ENCODE assay signal across 24 cellular contexts in the genomic region with DNA sequence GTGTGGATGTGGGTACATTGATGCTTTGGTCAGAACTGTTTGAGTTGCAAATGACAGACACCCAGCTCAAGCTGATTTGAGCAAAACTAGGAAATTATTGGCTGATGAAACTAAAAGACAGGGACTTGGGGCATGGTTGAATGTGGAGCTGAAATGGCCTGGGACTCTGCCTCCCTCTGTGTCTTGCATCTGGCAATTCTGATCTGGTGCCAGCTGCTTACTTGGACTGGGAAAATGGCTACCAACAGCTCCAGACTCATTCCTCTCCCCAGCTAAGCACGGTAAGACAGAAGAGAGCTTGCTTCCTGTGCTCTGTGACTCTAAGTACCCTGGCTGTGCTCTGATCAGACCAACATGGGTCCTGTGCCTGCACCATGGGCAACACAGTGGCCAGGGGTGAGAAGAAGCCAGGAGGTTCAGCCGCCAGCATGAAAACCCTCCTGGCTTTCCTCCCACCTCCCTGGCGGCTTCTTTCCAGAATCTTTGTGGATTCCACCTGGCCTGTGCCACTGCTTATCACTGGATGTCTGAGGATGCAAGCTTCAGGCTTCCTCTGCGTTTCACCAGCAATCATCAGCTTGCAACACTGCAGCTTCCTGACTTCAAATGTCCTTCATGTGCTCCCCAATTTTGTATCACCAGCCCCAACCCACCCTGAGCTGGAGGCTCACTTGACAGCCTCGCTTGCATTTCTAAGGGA. TPM values are rescaled to one million over a fixed set of nuclear protein-coding genes. Genes with fewer than 3 reads are reported as not detected.
DNase-seq lines count a peak whose midpoint lies in the region; ATAC-seq and TF ChIP-seq lines count a peak whose summit lies in the region.
"Had no signal": no experiment of that assay in that cellular context is flagged by ENCODE, and none has a peak within 500 bp of the region (broad histone marks: within the 10 kb centered on the region; RNA-seq: fewer than 3 reads in every experiment).

No MANE protein-coding gene starts in this region.

- no peak overlapping the region for H3K27ac ChIP-seq in Karpas-422 (ENCODE audit: low read length)
- H3K27ac ChIP-seq in dorsolateral prefrontal cortex = peak overlapping the region in 54 of 59 donors; percentile 3 to 83 (median 59)
- H3K27ac ChIP-seq: A549, heart right ventricle, lower lobe of right lung, skin epidermis, transverse colon had no signal

- H3K36me3 ChIP-seq in Karpas-422 (ENCODE audit: insufficient read depth, low read length) = no peaks in the 10 kb centered on the region
- H3K36me3 ChIP-seq: heart right ventricle, lower lobe of right lung, transverse colon had no signal

- H3K4me1 ChIP-seq in Karpas-422 (ENCODE audit: low read length) = peaks cover 42% of the 10 kb centered on the region
- H3K4me1 ChIP-seq: heart right ventricle, lower lobe of right lung had no signal

- H2AFZ ChIP-seq in Karpas-422 (ENCODE audit: low read length) = no peak overlapping the region

- peaks cover 0 to 2% of the 10 kb centered on the region in 2 donors for H3K9me3 Mint-ChIP-seq in stimulated activated naive B cell treated with anti-CD40 and anti-IgM and Interleukin-4, amounts not matched to agents 10 μg/mL and 1 μg/mL and 100 μg/mL, for 72 hours
- H3K9me3 Mint-ChIP-seq: activated T-helper 1 cell treated with anti-CD3 and anti-CD28 coated beads, Interleukin-12 subunit alpha, Interleukin-12 subunit beta, Interleukin-2, Interleukin-4 antibody, amounts not matched to agents 30 ng/mL and 10 ng/mL and 1 ng/mL, durations not matched to agents 14 hours and 24 hours and 36 hours; CD8-positive, alpha-beta memory T cell; naive thymus-derived CD4-positive, alpha-beta T cell had no signal

- peaks cover 0 to 5% of the 10 kb centered on the region in 2 donors for H3K36me3 Mint-ChIP-seq in stimulated activated naive B cell treated with anti-CD40 and anti-IgM and Interleukin-4, amounts not matched to agents 10 μg/mL and 1 μg/mL and 100 μg/mL, for 72 hours
- H3K36me3 Mint-ChIP-seq: CD8-positive, alpha-beta memory T cell; naive thymus-derived CD4-positive, alpha-beta T cell; WTC11 had no signal

- no peaks in the 10 kb centered on the region for H4K20me1 ChIP-seq in Karpas-422 (ENCODE audit: insufficient read depth, low read depth, low read length)

- no peaks in the 10 kb centered on the region for H3K9me3 ChIP-seq in Karpas-422 (ENCODE audit: low read length)
- H3K9me3 ChIP-seq: A549, heart right ventricle, lower lobe of right lung, transverse colon had no signal

- no peaks in the 10 kb centered on the region for H3K79me2 ChIP-seq in Karpas-422 (ENCODE audit: low read length)

- no peak for TF ChIP-seq CTCF in dorsolateral prefrontal cortex (IDR thresholded peaks at IDR 0.05 in 54 of 56, conservative IDR thresholded peaks at IDR 0.05 in 2 of 56; ENCODE audit: low read depth in 1 of 56, partially characterized antibody in 56 of 56)

- no peak overlapping the region for H3K4me3 ChIP-seq in Karpas-422 (ENCODE audit: low read length)
- no peak overlapping the region for H3K4me3 ChIP-seq in dorsolateral prefrontal cortex
- H3K4me3 ChIP-seq: A549, heart right ventricle, lower lobe of right lung, skin epidermis, transverse colon had no signal

- DNase-seq in NCI-H510A treated with DMSO at 0.1 percent for 48 hours (lab: John Stamatoyannopoulos, UW) = peak; percentile 59
- DNase-seq in NCI-H510A (lab: John Stamatoyannopoulos, UW) = no peak
- DNase-seq in Karpas-422 = no peak
- DNase-seq in dorsolateral prefrontal cortex = peak in 2 of 10 donors; percentile 36 to 67
- no peak for DNase-seq in stimulated activated naive B cell treated with anti-CD40 and anti-IgM and Interleukin-4, amounts not matched to agents 10 μg/mL and 1 μg/mL and 100 μg/mL, for 72 hours
- no peak for DNase-seq in DMS153 (lab: John Stamatoyannopoulos, UW)
- DNase-seq in NCI-H2227 (lab: John Stamatoyannopoulos, UW; ENCODE audit: unreplicated experiment) = no peak
- DNase-seq: CD8-positive, alpha-beta memory T cell; effector CD4-positive, alpha-beta T cell; GDM1; heart right ventricle; lower lobe of right lung; naive thymus-derived CD4-positive, alpha-beta T cell; NCI-H2029 treated with DMSO at 0.1 percent for 48 hours; NK-92 treated with Interleukin-12 subunit alpha and Interleukin-12 subunit beta, amount 100 ng/mL, for 24 hours; stimulated activated CD4-positive, alpha-beta T cell treated with anti-CD3 and anti-CD28 coated beads, Interleukin-4, amount 100 ng/mL, for 24 hours; T-helper 1 cell; transverse colon had no signal

- peak overlapping the region; percentile 17 for H3K9ac ChIP-seq in Karpas-422 (ENCODE audit: low read length)

- H3K27me3 Mint-ChIP-seq in stimulated activated naive B cell treated with anti-CD40 and anti-IgM and Interleukin-4, amounts not matched to agents 10 μg/mL and 1 μg/mL and 100 μg/mL, for 72 hours = no peaks in the 10 kb centered on the region

- intact Hi-C loops in dorsolateral prefrontal cortex (cut with DNase I) = no loop called here

- H3K9me2 ChIP-seq in Karpas-422 (replicated peaks; ENCODE audit: insufficient read depth, low read length) = no peaks in the 10 kb centered on the region

- peak overlapping the region; percentile 10 for H3K4me2 ChIP-seq in Karpas-422 (ENCODE audit: low read depth, low read length, poor library complexity, severe bottlenecking)
- H3K4me2 ChIP-seq: A549 had no signal

- no peak overlapping the region for H3K4me3 Mint-ChIP-seq in stimulated activated naive B cell treated with anti-CD40 and anti-IgM and Interleukin-4, amounts not matched to agents 10 μg/mL and 1 μg/mL and 100 μg/mL, for 72 hours
- H3K4me3 Mint-ChIP-seq: activated T-helper 1 cell treated with anti-CD3 and anti-CD28 coated beads, Interleukin-12 subunit alpha, Interleukin-12 subunit beta, Interleukin-2, Interleukin-4 antibody, amounts not matched to agents 30 ng/mL and 10 ng/mL and 1 ng/mL, durations not matched to agents 14 hours and 24 hours and 36 hours; CD8-positive, alpha-beta memory T cell; naive thymus-derived CD4-positive, alpha-beta T cell; WTC11 had no signal

- peaks cover 53 to 81% of the 10 kb centered on the region in 2 donors for H3K4me1 Mint-ChIP-seq in stimulated activated naive B cell treated with anti-CD40 and anti-IgM and Interleukin-4, amounts not matched to agents 10 μg/mL and 1 μg/mL and 100 μg/mL, for 72 hours

- H3K27ac Mint-ChIP-seq in stimulated activated naive B cell treated with anti-CD40 and anti-IgM and Interleukin-4, amounts not matched to agents 10 μg/mL and 1 μg/mL and 100 μg/mL, for 72 hours = peak overlapping the region; percentile 59
- H3K27ac Mint-ChIP-seq: WTC11 had no signal

- no peak for ATAC-seq in stimulated activated naive B cell treated with anti-CD40 and anti-IgM and Interleukin-4, amounts not matched to agents 10 μg/mL and 1 μg/mL and 100 μg/mL, for 72 hours (replicated peaks)
- ATAC-seq in HG03432 (IDR thresholded peaks at IDR 0.05; ENCODE audit: unreplicated experiment) = no peak
- ATAC-seq: heart right ventricle; lower lobe of right lung; naive thymus-derived CD4-positive, alpha-beta T cell; Right ventricle myocardium inferior; WTC11 had no signal

- H3K27me3 ChIP-seq in Karpas-422 (ENCODE audit: low read length) (no peaks in the 10 kb centered on the region), dorsolateral prefrontal cortex (no peaks in the 10 kb centered on the region)
- H3K27me3 ChIP-seq: transverse colon had no signal

RNA-seq across cellular contexts. Expression of gene C5orf15, which starts 44.1 kb away (rescaled TPM):
- total RNA-seq in Karpas-422 (2014; rRNA removed; shearing (Covaris generic); ENCODE audit: low replicate concordance) = 20.5 and 57.4 TPM in 2 replicates
- 10 to 100 TPM in 119 of 120 experiments, 1 to 10 TPM in 1; 9.9 to 30.7 (median 18.7) TPM for total RNA-seq in dorsolateral prefrontal cortex
